In genomic region chr17:47895856-47896671, GRCh38 we compare ENCODE assay signal across 8 cellular contexts.
DNase-seq lines count a peak whose midpoint lies in the region; ATAC-seq and TF ChIP-seq lines count a peak whose summit lies in the region.

Gene SP2, plus strand, starts transcription at chr17:47896236. Its CDS starts 51 bp downstream, at chr17:47896287.

- peaks cover 27% of the 10 kb centered on the region for H3K36me3 Mint-ChIP-seq in central memory CD8-positive, alpha-beta T cell (ENCODE audit: insufficient read depth)

- ATAC-seq in GM19025 (IDR thresholded peaks at IDR 0.05; ENCODE audit: low read depth, unreplicated experiment), result peak; percentile 85
- peak; percentile 87 for ATAC-seq in HG03342 (IDR thresholded peaks at IDR 0.05; ENCODE audit: unreplicated experiment)
- peak; percentile 91 for ATAC-seq in central memory CD8-positive, alpha-beta T cell (replicated peaks; ENCODE audit: extremely low read depth, poor library complexity, severe bottlenecking)

- TF ChIP-seq CTCF in AG09309 (IDR thresholded peaks at IDR 0.05; ENCODE audit: control insufficient read depth, insufficient read depth, low read depth, low read length, missing control alignments), result no peak

- no peaks in the 10 kb centered on the region for H3K27me3 Mint-ChIP-seq in central memory CD8-positive, alpha-beta T cell

- no peaks in the 10 kb centered on the region for H3K9me3 Mint-ChIP-seq in central memory CD8-positive, alpha-beta T cell

- H3K4me3 Mint-ChIP-seq in central memory CD8-positive, alpha-beta T cell, result peak within 1 kb of the TSS; percentile 90

- H3K4me1 Mint-ChIP-seq in central memory CD8-positive, alpha-beta T cell, result peaks cover 42% of the 10 kb centered on the region

- DNase-seq in AG09309 (ENCODE audit: low read depth) (peak; percentile 100), NCI-H446 (lab: John Stamatoyannopoulos, UW) (peak; percentile 98 to 100), iris pigment epithelial cell (ENCODE audit: low read depth) (peak; percentile 100)
- DNase-seq in activated CD4-positive, CD25-positive, alpha-beta regulatory T cell treated with anti-CD3 and anti-CD28 coated beads, Interleukin-2, amount 50 U/mL, for 16 hours (ENCODE audit: low read depth, low spot score), result peak; percentile 95
- DNase-seq in central memory CD8-positive, alpha-beta T cell (ENCODE audit: low spot score in 2 of 2), result peak; percentile 100
- peak; percentile 99 for DNase-seq in stimulated activated CD4-positive, alpha-beta T cell treated with anti-CD3 and anti-CD28 coated beads, Interleukin-12 subunit alpha, Interleukin-12 subunit beta, amount 100 ng/mL, for 24 hours (ENCODE audit: low read depth in 2 of 2)

- peak within 1 kb of the TSS; percentile 98 for H3K27ac Mint-ChIP-seq in central memory CD8-positive, alpha-beta T cell (ENCODE audit: low read depth)

- peak within 1 kb of the TSS; percentile 96 for H3K4me3 ChIP-seq in AG09309 (ENCODE audit: control insufficient read depth, low read depth, low read length)

Comparison
In these comparisons a context has a peak if more than half of its experiments do, and no peak if none do; other contexts are left out.
1. Peak in every context shown above with its lines: DNase-seq, ATAC-seq and H3K4me3 ChIP-seq.